ENCODE assay signal across 7 cellular contexts in genomic region chr7:98462926-98463325, GRCh38.
"Had no signal": no experiment of that assay in that cellular context is flagged by ENCODE, and none has a peak within 500 bp of the region (broad histone marks: within the 10 kb centered on the region; RNA-seq: fewer than 3 reads in every experiment).

No MANE protein-coding gene starts in this region.

- H3K4me3 Mint-ChIP-seq: GM23338, H9 had no signal

- ATAC-seq: GM23338, HepG2, K562 had no signal

- H3K4me2 ChIP-seq: GM23338 had no signal

- H2AFZ ChIP-seq: GM23338 had no signal

- H3K27ac Mint-ChIP-seq: GM23338, H9 had no signal

- H3K4me3 ChIP-seq: GM23338, K562 had no signal

- H3K27ac ChIP-seq: HL-60 had no signal

- DNase-seq: H9, HCEC 1CT, KG1 had no signal
